In the genomic region with DNA sequence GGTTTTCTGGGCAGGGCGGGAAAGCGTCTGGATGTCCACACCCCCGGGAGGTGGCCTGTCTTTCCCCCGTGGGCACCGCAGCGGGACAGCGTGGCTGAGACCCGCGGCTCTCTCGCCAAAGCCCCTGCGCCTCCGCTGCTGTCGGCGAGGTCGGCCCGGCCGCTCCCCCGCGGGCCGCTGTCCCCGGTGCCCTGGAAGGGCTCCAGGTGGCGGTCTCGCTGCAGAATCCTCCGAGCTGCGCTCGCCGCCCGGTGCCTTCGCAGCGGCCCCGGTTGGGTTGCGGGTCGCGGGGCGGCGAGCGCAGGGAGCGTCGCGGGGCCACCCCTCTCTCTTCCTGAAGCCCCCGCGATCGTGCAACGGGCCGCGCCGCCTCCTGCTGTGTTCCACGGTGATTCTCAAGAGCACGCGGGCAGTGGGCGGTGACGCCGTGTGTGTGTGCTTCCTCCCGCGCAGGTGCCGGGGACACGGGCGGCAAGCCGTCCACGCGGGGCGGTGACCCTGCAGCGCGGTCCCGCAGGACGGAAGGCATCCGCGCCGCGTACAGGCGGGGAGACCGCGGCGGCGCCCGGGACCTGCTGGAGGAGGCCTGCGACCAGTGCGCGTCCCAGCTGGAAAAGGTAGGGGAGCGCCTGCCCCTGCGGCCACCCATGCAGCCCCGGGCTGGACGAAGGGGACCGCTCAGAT, we compare ENCODE assay signal across 1 cellular context.
TF ChIP-seq lines count a peak whose summit lies in the region.

No MANE protein-coding gene starts in this region.

TF ChIP-seq in SK-N-SH, 30 proteins besides CTCF, POLR2A, EP300 and RAD21 (continued from another document):
- TF ChIP-seq FOXM1 (IDR thresholded peaks at IDR 0.05; ENCODE audit: low read depth) (no peak), FOXJ3 (CRISPR knock-in tag; IDR thresholded peaks at IDR 0.05) (no peak), TAF1 (IDR thresholded peaks at IDR 0.05; ENCODE audit: borderline replicate concordance, low read depth, low read length) (no peak), FOSL2 (IDR thresholded peaks at IDR 0.05; ENCODE audit: borderline replicate concordance, low read depth) (no peak), RXRA (IDR thresholded peaks at IDR 0.05; ENCODE audit: borderline replicate concordance, low read depth) (no peak), CHD2 (IDR thresholded peaks at IDR 0.05; ENCODE audit: low read length, partially characterized antibody) (no peak), GABPA (IDR thresholded peaks at IDR 0.05; ENCODE audit: low read depth) (no peak), SIN3A (IDR thresholded peaks at IDR 0.05; ENCODE audit: borderline replicate concordance, low read depth, low read length) (no peak), TCF12 (IDR thresholded peaks at IDR 0.05) (no peak)
- TF ChIP-seq, protein P1, sequence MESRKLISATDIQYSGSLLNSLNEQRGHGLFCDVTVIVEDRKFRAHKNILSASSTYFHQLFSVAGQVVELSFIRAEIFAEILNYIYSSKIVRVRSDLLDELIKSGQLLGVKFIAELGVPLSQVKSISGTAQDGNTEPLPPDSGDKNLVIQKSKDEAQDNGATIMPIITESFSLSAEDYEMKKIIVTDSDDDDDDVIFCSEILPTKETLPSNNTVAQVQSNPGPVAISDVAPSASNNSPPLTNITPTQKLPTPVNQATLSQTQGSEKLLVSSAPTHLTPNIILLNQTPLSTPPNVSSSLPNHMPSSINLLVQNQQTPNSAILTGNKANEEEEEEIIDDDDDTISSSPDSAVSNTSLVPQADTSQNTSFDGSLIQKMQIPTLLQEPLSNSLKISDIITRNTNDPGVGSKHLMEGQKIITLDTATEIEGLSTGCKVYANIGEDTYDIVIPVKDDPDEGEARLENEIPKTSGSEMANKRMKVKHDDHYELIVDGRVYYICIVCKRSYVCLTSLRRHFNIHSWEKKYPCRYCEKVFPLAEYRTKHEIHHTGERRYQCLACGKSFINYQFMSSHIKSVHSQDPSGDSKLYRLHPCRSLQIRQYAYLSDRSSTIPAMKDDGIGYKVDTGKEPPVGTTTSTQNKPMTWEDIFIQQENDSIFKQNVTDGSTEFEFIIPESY (IDR thresholded peaks at IDR 0.05; ENCODE audit: borderline replicate concordance, low read depth): no peak
- TF ChIP-seq, protein P2, sequence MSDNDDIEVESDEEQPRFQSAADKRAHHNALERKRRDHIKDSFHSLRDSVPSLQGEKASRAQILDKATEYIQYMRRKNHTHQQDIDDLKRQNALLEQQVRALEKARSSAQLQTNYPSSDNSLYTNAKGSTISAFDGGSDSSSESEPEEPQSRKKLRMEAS (IDR thresholded peaks at IDR 0.05; ENCODE audit: low read depth): no peak
